In genomic region chr9:68847765-68848164, GRCh38 we compare ENCODE assay signal across 20 cellular contexts.
DNase-seq lines count a peak whose midpoint lies in the region; ATAC-seq lines count a peak whose summit lies in the region.
"Had no signal": no experiment of that assay in that cellular context is flagged by ENCODE, and none has a peak within 500 bp of the region (broad histone marks: within the 10 kb centered on the region; RNA-seq: fewer than 3 reads in every experiment).

No MANE protein-coding gene starts in this region.

- peak; percentile 60 for DNase-seq in NCI-H526 treated with DMSO at 0.1 percent for 48 hours (lab: John Stamatoyannopoulos, UW)
- no peak for DNase-seq in cerebellar cortex (ENCODE audit: low spot score)
- no peak for DNase-seq in NCI-H187 (lab: John Stamatoyannopoulos, UW)
- no peak for DNase-seq in stimulated activated naive CD4-positive, alpha-beta T cell (lab: John Stamatoyannopoulos, UW)
- no peak for DNase-seq in pons (ENCODE audit: low spot score)
- DNase-seq: ACHN; activated CD4-positive, CD25-positive, alpha-beta regulatory T cell; activated CD8-positive, alpha-beta T cell treated with anti-CD3 and anti-CD28 coated beads, Interleukin-2, amount 10 ng/mL, durations not matched to agents 7 days and 5 days; activated naive CD8-positive, alpha-beta T cell treated with anti-CD3 and anti-CD28 coated beads for 36 hours; activated T-cell treated with anti-CD3 and anti-CD28 coated beads, Interleukin-2, amount 50 U/mL, for 72 hours; brain microvascular endothelial cell; GF-D8; H7; hypothalamus; mesendoderm; NCI-H187 treated with DMSO at 0.1 percent for 48 hours; tibial artery had no signal

- ATAC-seq in GM18502 (IDR thresholded peaks at IDR 0.05; ENCODE audit: poor library complexity, unreplicated experiment) (peak; percentile 45), GM21367 (IDR thresholded peaks at IDR 0.05; ENCODE audit: unreplicated experiment) (peak; percentile 69), HG02885 (IDR thresholded peaks at IDR 0.05; ENCODE audit: poor library complexity, unreplicated experiment) (peak; percentile 69)
- ATAC-seq: activated CD8-positive, alpha-beta T cell treated with anti-CD3 and anti-CD28 coated beads, Interleukin-2, amount 10 ng/mL, durations not matched to agents 7 days and 5 days had no signal
